In genomic region chr13:112588490-112589297, GRCh38 we compare ENCODE assay signal across 8 cellular contexts. TPM values are rescaled to one million over a fixed set of nuclear protein-coding genes. Genes with fewer than 3 reads are reported as not detected.
DNase-seq lines count a peak whose midpoint lies in the region; ATAC-seq and TF ChIP-seq lines count a peak whose summit lies in the region.

No MANE protein-coding gene starts in this region.

- no peak for ATAC-seq in HG02981 (IDR thresholded peaks at IDR 0.05; ENCODE audit: unreplicated experiment)

- no peaks in the 10 kb centered on the region for H4K20me1 ChIP-seq in osteoblast (ENCODE audit: insufficient read depth, low read length)

- DNase-seq in SHP77 (lab: John Stamatoyannopoulos, UW) (peak; percentile 30 to 31), SHP77 treated with DMSO at 0.1 percent for 48 hours (lab: John Stamatoyannopoulos, UW) (no peak), OCI-M1 (lab: John Stamatoyannopoulos, UW) (peak; percentile 75), osteoblast (ENCODE audit: insufficient read length, low spot score, missing footprints) (no peak), T-helper 9 cell (no peak), GOT3 (lab: John Stamatoyannopoulos, UW) (no peak)

- peak overlapping the region; percentile 62 for H3K9ac ChIP-seq in endocrine pancreas (ENCODE audit: control insufficient read depth, insufficient read depth, low read length)

- H3K79me2 ChIP-seq in osteoblast (ENCODE audit: insufficient read depth, low read length), result peaks cover 32% of the 10 kb centered on the region

- peak overlapping the region; percentile 22 for H3K4me3 ChIP-seq in endocrine pancreas (ENCODE audit: control insufficient read depth, insufficient read depth, low read length)
- peak overlapping the region; percentile 86 for H3K4me3 ChIP-seq in osteoblast (ENCODE audit: insufficient read depth, low read length)

- H3K9me3 ChIP-seq in endocrine pancreas (ENCODE audit: control insufficient read depth, low read length), result no peaks in the 10 kb centered on the region
- no peaks in the 10 kb centered on the region for H3K9me3 ChIP-seq in osteoblast (ENCODE audit: low read depth, low read length)

- H3K36me3 ChIP-seq in endocrine pancreas (ENCODE audit: control insufficient read depth, insufficient read depth, low read length) (no peaks in the 10 kb centered on the region), osteoblast (ENCODE audit: insufficient read depth, low read length) (no peaks in the 10 kb centered on the region)

- H3K27ac ChIP-seq in osteoblast (ENCODE audit: low read depth, low read length), result peak overlapping the region; percentile 76

- H3K4me1 ChIP-seq in endocrine pancreas (ENCODE audit: control insufficient read depth, insufficient read depth, low read length) (no peaks in the 10 kb centered on the region), osteoblast (ENCODE audit: insufficient read depth, low read length) (peaks cover 4% of the 10 kb centered on the region)

- peak overlapping the region; percentile 88 for H3K4me2 ChIP-seq in osteoblast (ENCODE audit: insufficient read depth, low read length)

- peak overlapping the region; percentile 96 for H2AFZ ChIP-seq in osteoblast (ENCODE audit: low read length)

- TF ChIP-seq CTCF in osteoblast (IDR thresholded peaks at IDR 0.05; ENCODE audit: extremely low read depth, low read depth, low read length), result no peak

- no peaks in the 10 kb centered on the region for H3K27me3 ChIP-seq in endocrine pancreas (ENCODE audit: control insufficient read depth, insufficient read depth, low read length)
- no peaks in the 10 kb centered on the region for H3K27me3 ChIP-seq in osteoblast (ENCODE audit: insufficient read depth, low read length)

RNA-seq across cellular contexts. Expression of gene TUBGCP3, which starts 0.7 kb away (rescaled TPM):
- 15.3 and 17.0 TPM in 2 replicates for total RNA-seq in osteoblast

Comparison
In these comparisons a context has a peak if more than half of its experiments do, and no peak if none do; other contexts are left out.
1. DNase-seq: peak in SHP77 (2 of 2) and OCI-M1 (single experiment); none in SHP77 treated with DMSO at 0.1 percent for 48 hours (single experiment), osteoblast (single experiment), T-helper 9 cell (single experiment) and GOT3 (single experiment).